ENCODE assay signal across 34 cellular contexts in the genomic region with DNA sequence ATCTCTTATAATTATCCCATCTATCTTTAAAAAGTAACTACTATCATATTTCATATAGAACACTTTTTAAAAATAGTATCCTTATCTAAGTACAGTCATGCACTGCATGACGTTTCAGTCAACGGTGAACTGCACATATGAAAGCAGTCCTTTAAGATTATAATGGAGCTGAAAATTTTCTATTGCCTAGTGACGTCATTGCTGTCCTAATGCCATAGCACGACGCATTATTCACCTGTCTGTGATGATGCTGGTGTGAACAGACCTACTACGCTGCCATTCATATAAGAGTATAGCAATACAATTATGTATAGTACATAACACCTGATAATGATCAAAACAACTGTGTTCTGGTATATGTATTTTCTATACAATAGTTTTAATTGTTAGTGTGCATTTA.
"Had no signal": no experiment of that assay in that cellular context is flagged by ENCODE, and none has a peak within 500 bp of the region (broad histone marks: within the 10 kb centered on the region; RNA-seq: fewer than 3 reads in every experiment).

No MANE protein-coding gene starts in this region.

- H3K27me3 ChIP-seq: adrenal gland, ascending aorta, body of pancreas, brain microvascular endothelial cell, breast epithelium, cardiac muscle cell had no signal

- H3K36me3 ChIP-seq: adrenal gland, ascending aorta, brain microvascular endothelial cell, breast epithelium, cardiac muscle cell had no signal

- ATAC-seq: activated naive CD4-positive, alpha-beta T cell treated with anti-CD3 and anti-CD28 coated beads, Interleukin-2, amount 50 U/mL, for 72 hours; activated naive CD8-positive, alpha-beta T cell treated with anti-CD3 and anti-CD28 coated beads, Interleukin-2, amount 50 U/mL, for 24 hours; activated T-cell treated with anti-CD3 and anti-CD28 coated beads, Interleukin-2, amount 50 U/mL, for 4 hours; activated T-cell treated with anti-CD3 and anti-CD28 coated beads, Interleukin-2, amount 50 U/mL, for 72 hours; activated T-helper 17 cell treated with anti-CD3 and anti-CD28 coated beads, Interleukin-2, amount 50 U/mL, for 72 hours; body of pancreas had no signal

- FAIRE-seq: astrocyte, bronchial epithelial cell had no signal

- DNase-seq: activated effector memory CD4-positive, alpha-beta T cell treated with anti-CD3 and anti-CD28 coated beads, Interleukin-2, amount 50 U/mL, for 16 hours; activated effector memory CD4-positive, alpha-beta T cell treated with Interleukin-2 at 50 U/mL for 16 hours; activated gamma-delta T cell; activated gamma-delta T cell treated with Interleukin-2 at 50 U/mL for 16 hours; activated naive CD4-positive, alpha-beta T cell; activated naive CD4-positive, alpha-beta T cell treated with anti-CD3 and anti-CD28 coated beads for 36 hours; activated naive CD4-positive, alpha-beta T cell treated with anti-CD3 and anti-CD28 coated beads, Interleukin-2, amount 10 ng/mL, durations not matched to agents 7 days and 5 days; activated naive CD4-positive, alpha-beta T cell treated with anti-CD3 and anti-CD28 coated beads, Interleukin-2, amount 50 U/mL, for 16 hours; activated naive CD4-positive, alpha-beta T cell treated with Interleukin-2 at 50 U/mL for 16 hours; activated naive CD8-positive, alpha-beta T cell treated with anti-CD3 and anti-CD28 coated beads for 36 hours; activated naive CD8-positive, alpha-beta T cell treated with anti-CD3 and anti-CD28 coated beads, Interleukin-2, amount 10 ng/mL, durations not matched to agents 7 days and 5 days; activated naive CD8-positive, alpha-beta T cell treated with anti-CD3 and anti-CD28 coated beads, Interleukin-2, amount 50 U/mL, for 24 hours; activated T-cell treated with anti-CD3 and anti-CD28 coated beads, Interleukin-2, amount 50 U/mL, for 1 hour; activated T-cell treated with anti-CD3 and anti-CD28 coated beads, Interleukin-2, amount 50 U/mL, for 24 hours; activated T-cell treated with anti-CD3 and anti-CD28 coated beads, Interleukin-2, amount 50 U/mL, for 4 hours; activated T-cell treated with anti-CD3 and anti-CD28 coated beads, Interleukin-2, amount 50 U/mL, for 48 hours; activated T-cell treated with anti-CD3 and anti-CD28 coated beads, Interleukin-2, amount 50 U/mL, for 72 hours; adrenal gland; amniotic stem cell; amygdala; anterior cingulate cortex; aorta; body of pancreas; brain microvascular endothelial cell; caudate nucleus; central memory CD4-positive, alpha-beta T cell; cerebellar nuclear complex had no signal

- H3K27ac ChIP-seq: adrenal gland, ascending aorta, body of pancreas, brain microvascular endothelial cell, breast epithelium, cardiac muscle cell had no signal

- H3K9me3 ChIP-seq: adrenal gland, ascending aorta, body of pancreas, breast epithelium had no signal

- H3K4me1 ChIP-seq: adrenal gland, ascending aorta, body of pancreas, breast epithelium had no signal

- H3K4me3 ChIP-seq: adrenal gland, ascending aorta, body of pancreas, breast epithelium, cardiac muscle cell had no signal
